8 cellular contexts compared by ENCODE assay signal in the genomic region with DNA sequence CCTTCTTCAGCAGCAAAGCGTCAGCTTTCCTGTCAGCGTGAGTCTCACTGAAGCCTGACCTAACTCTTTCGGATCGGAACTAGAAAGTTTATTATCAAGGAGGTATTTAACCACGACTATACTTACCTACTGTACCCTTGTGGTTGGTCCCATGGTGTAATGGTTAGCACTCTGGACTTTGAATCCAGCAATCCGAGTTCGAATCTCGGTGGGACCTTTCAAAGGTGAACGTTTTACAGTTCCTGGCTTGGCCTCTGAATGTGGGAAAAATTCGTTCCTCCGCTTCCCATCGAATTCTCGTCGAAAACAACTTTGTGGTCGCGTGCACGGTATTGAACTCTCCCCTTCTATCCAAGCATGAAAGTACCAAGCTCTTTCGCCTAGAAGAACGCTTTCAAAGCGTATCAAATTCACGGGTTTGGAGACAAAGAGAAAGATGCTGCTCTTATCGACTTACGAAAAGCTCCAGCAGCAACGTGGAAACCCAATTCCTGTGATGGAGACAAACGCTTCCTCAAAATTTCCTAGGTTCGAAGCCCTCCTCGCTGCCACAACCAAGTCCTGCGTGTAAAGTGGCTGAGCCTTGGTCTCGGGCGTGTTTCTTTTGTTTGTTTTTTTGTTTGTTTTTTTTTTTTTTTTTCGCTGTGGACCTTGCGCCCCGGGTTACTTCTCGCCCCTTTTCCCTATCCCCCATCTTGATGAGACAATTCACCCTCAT.
DNase-seq lines count a peak whose midpoint lies in the region; ATAC-seq and TF ChIP-seq lines count a peak whose summit lies in the region.

No MANE protein-coding gene starts in this region.

- H3K4me1 ChIP-seq in NT2/D1 (ENCODE audit: insufficient read depth, insufficient read length): no peaks in the 10 kb centered on the region

- DNase-seq in activated CD4-positive, alpha-beta T cell treated with anti-CD3 and anti-CD28 coated beads for 24 hours (ENCODE audit: low read depth in 2 of 2): peak; percentile 26 to 29
- DNase-seq in activated CD4-positive, alpha-beta T cell treated with anti-CD3 and anti-CD28 coated beads, Interleukin-2, amount 50 U/mL, for 4 hours: no peak
- peak; percentile 80 for DNase-seq in NT2/D1 (ENCODE audit: low read depth, low spot score)
- DNase-seq in astrocyte of the cerebellum (ENCODE audit: low read depth): peak; percentile 78
- DNase-seq in islet precursor cell: peak; percentile 93

- H3K9ac ChIP-seq in NT2/D1 (ENCODE audit: insufficient read length, low read depth): peak overlapping the region; percentile 85

- peaks cover 6% of the 10 kb centered on the region for H3K27me3 ChIP-seq in NT2/D1 (ENCODE audit: insufficient read depth, insufficient read length)

- no peaks in the 10 kb centered on the region for H3K9me3 ChIP-seq in NT2/D1 (ENCODE audit: insufficient read depth, low read length)

- H3K27me3 Mint-ChIP-seq in stimulated activated naive CD8-positive, alpha-beta T cell treated with anti-CD3 and anti-CD28 coated beads, Interleukin-15, Interleukin-2, amounts not matched to agents 100 ng/mL and 50 ng/mL, for 24 hours: peaks cover 80% of the 10 kb centered on the region

- H3K27ac Mint-ChIP-seq in stimulated activated naive CD8-positive, alpha-beta T cell treated with anti-CD3 and anti-CD28 coated beads, Interleukin-15, Interleukin-2, amounts not matched to agents 100 ng/mL and 50 ng/mL, for 24 hours: peak overlapping the region; percentile 53

- peaks cover 28% of the 10 kb centered on the region for H3K4me1 Mint-ChIP-seq in stimulated activated naive CD8-positive, alpha-beta T cell treated with anti-CD3 and anti-CD28 coated beads, Interleukin-15, Interleukin-2, amounts not matched to agents 100 ng/mL and 50 ng/mL, for 24 hours (ENCODE audit: low read depth)

- ATAC-seq in HG03139 (IDR thresholded peaks at IDR 0.05; ENCODE audit: unreplicated experiment) (peak; percentile 48), HG03442 (IDR thresholded peaks at IDR 0.05; ENCODE audit: unreplicated experiment) (no peak)

- no peaks in the 10 kb centered on the region for H3K36me3 ChIP-seq in NT2/D1 (ENCODE audit: insufficient read depth, insufficient read length, low read length)

- H3K4me3 ChIP-seq in NT2/D1 (ENCODE audit: insufficient read length, low read depth) (peak overlapping the region; percentile 50), astrocyte of the cerebellum (ENCODE audit: low read depth, low read length) (peak overlapping the region; percentile 41)

- no peak for TF ChIP-seq CTCF in astrocyte of the cerebellum (IDR thresholded peaks at IDR 0.05; ENCODE audit: low read depth, low read length, missing control alignments)

- H3K9me3 Mint-ChIP-seq in stimulated activated naive CD8-positive, alpha-beta T cell treated with anti-CD3 and anti-CD28 coated beads, Interleukin-15, Interleukin-2, amounts not matched to agents 100 ng/mL and 50 ng/mL, for 24 hours: no peaks in the 10 kb centered on the region

- peak overlapping the region; percentile 61 for H3K4me3 Mint-ChIP-seq in stimulated activated naive CD8-positive, alpha-beta T cell treated with anti-CD3 and anti-CD28 coated beads, Interleukin-15, Interleukin-2, amounts not matched to agents 100 ng/mL and 50 ng/mL, for 24 hours

- peaks cover 8% of the 10 kb centered on the region for H3K36me3 Mint-ChIP-seq in stimulated activated naive CD8-positive, alpha-beta T cell treated with anti-CD3 and anti-CD28 coated beads, Interleukin-15, Interleukin-2, amounts not matched to agents 100 ng/mL and 50 ng/mL, for 24 hours (ENCODE audit: low read depth)

- in situ Hi-C loops in astrocyte of the cerebellum (cut with HindIII; ENCODE audit: low sequenced_read_pairs): no loop called here

Comparison
In these comparisons a context has a peak if more than half of its experiments do, and no peak if none do; other contexts are left out.
1. DNase-seq: peak in activated CD4-positive, alpha-beta T cell treated with anti-CD3 and anti-CD28 coated beads for 24 hours (2 of 2), NT2/D1 (single experiment), astrocyte of the cerebellum (single experiment) and islet precursor cell (single experiment); none in activated CD4-positive, alpha-beta T cell treated with anti-CD3 and anti-CD28 coated beads, Interleukin-2, amount 50 U/mL, for 4 hours (0 of 2).